Comparison of ENCODE assay signal across 7 cellular contexts in the genomic region with DNA sequence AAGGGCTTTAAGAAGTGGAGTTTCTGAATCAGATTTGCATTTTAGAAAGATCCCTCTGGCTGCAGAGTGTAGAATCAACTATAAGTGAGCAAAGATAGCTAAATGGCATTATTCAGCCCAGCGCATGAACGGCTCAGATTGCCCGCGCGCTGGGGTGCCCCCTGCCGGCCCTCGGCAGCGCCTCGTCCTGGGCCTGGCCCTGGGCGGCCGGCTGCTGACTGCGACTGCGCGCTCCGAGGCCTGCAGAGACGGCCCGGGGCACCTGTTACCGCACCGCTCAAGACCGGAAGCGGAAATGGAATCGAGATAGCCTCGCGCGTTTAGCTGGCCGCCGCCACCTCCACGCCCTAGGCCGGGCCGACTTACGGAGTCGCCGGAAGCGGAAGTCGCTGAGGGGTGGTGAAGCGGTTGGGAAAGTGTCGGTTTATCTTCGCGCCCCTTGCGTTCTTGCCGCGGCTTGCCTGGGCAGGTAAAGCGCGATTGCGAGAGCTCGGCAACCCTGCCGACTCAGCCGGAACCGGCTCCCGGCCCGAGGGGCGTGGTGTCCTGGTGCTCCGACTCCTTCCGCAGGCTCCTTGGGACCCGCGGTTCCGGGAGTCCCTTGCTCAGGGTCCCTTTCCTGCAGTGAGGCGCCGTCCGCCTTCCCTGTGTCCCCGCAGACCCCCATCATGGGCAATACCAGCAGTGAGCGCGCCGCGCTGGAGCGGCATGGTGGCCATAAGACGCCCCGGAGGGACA. TPM values are rescaled to one million over a fixed set of nuclear protein-coding genes. Genes with fewer than 3 reads are reported as not detected.
DNase-seq lines count a peak whose midpoint lies in the region; ATAC-seq, FAIRE-seq and TF ChIP-seq lines count a peak whose summit lies in the region.

A gene with protein sequence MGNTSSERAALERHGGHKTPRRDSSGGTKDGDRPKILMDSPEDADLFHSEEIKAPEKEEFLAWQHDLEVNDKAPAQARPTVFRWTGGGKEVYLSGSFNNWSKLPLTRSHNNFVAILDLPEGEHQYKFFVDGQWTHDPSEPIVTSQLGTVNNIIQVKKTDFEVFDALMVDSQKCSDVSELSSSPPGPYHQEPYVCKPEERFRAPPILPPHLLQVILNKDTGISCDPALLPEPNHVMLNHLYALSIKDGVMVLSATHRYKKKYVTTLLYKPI (plus strand): TSS at position 557 of the 738 bp plus-strand sequence. CDS start 112 bp downstream, at position 669.

- peak within 1 kb of the TSS; percentile 89 for H3K4me2 ChIP-seq in astrocyte (ENCODE audit: low read length)

- peaks cover 33% of the 10 kb centered on the region for H3K36me3 Mint-ChIP-seq in T-helper 2 cell treated with Interferon-gamma antibody and Interleukin-4, amounts not matched to agents 5 μg/mL and 100 μg/mL, for 36 hours (ENCODE audit: low read depth)
- no peaks in the 10 kb centered on the region for H3K36me3 Mint-ChIP-seq in astrocyte (ENCODE audit: low read depth, unreplicated experiment)

- H3K27ac Mint-ChIP-seq in T-helper 2 cell treated with Interferon-gamma antibody and Interleukin-4, amounts not matched to agents 5 μg/mL and 100 μg/mL, for 36 hours = peak within 1 kb of the TSS; percentile 89
- H3K27ac Mint-ChIP-seq in astrocyte (ENCODE audit: unreplicated experiment) = peak within 1 kb of the TSS; percentile 89

- peaks cover 9% of the 10 kb centered on the region for H3K36me3 ChIP-seq in astrocyte (ENCODE audit: insufficient read depth, low read length)

- TF ChIP-seq POLR2A in GM18505 (IDR thresholded peaks at IDR 0.05; ENCODE audit: borderline replicate concordance, extremely low read depth, insufficient read depth, insufficient read length) = peak; percentile 83

- H3K9ac ChIP-seq in astrocyte (ENCODE audit: low read length) = peak within 1 kb of the TSS; percentile 95

- peaks cover 4% of the 10 kb centered on the region for H4K20me1 ChIP-seq in astrocyte (ENCODE audit: insufficient read depth, low read length)

- H3K27me3 ChIP-seq in astrocyte (ENCODE audit: insufficient read depth, low read length) = no peaks in the 10 kb centered on the region

- peak within 1 kb of the TSS; percentile 97 for H2AFZ ChIP-seq in astrocyte (ENCODE audit: low read depth, low read length)

- peak; percentile 97 for DNase-seq in NCI-H1930 (lab: John Stamatoyannopoulos, UW)
- peak; percentile 98 for DNase-seq in T-helper 2 cell treated with Interferon-gamma antibody and Interleukin-4, amounts not matched to agents 5 μg/mL and 100 μg/mL, for 36 hours (ENCODE audit: low spot score)
- peak; percentile 93 for DNase-seq in astrocyte (ENCODE audit: low read depth)
- DNase-seq in hepatic stellate cell (ENCODE audit: low spot score) = peak; percentile 98
- peak; percentile 92 for DNase-seq in renal cortical epithelial cell (ENCODE audit: low read depth)

- peaks cover 30% of the 10 kb centered on the region for H3K79me2 ChIP-seq in astrocyte (ENCODE audit: insufficient read depth, low read length)

- H3K4me1 ChIP-seq in astrocyte (ENCODE audit: insufficient read depth, low read length) = peaks cover 5% of the 10 kb centered on the region

- no peak for FAIRE-seq in astrocyte (lab: Jason Lieb, UNC)

- H3K4me3 Mint-ChIP-seq in T-helper 2 cell treated with Interferon-gamma antibody and Interleukin-4, amounts not matched to agents 5 μg/mL and 100 μg/mL, for 36 hours = peak within 1 kb of the TSS; percentile 93
- peak within 1 kb of the TSS; percentile 97 for H3K4me3 Mint-ChIP-seq in astrocyte (ENCODE audit: unreplicated experiment)

- H3K27me3 Mint-ChIP-seq in T-helper 2 cell treated with Interferon-gamma antibody and Interleukin-4, amounts not matched to agents 5 μg/mL and 100 μg/mL, for 36 hours (ENCODE audit: low read depth) = no peaks in the 10 kb centered on the region
- H3K27me3 Mint-ChIP-seq in astrocyte (ENCODE audit: low read depth, unreplicated experiment) = no peaks in the 10 kb centered on the region

- peak within 1 kb of the TSS; percentile 95 for H3K4me3 ChIP-seq in astrocyte (ENCODE audit: insufficient read depth, low read depth, low read length)

- TF ChIP-seq CTCF in astrocyte (IDR thresholded peaks at IDR 0.05; ENCODE audit: insufficient read depth, low read depth, low read length) = peak; percentile 80

- H3K4me1 Mint-ChIP-seq in T-helper 2 cell treated with Interferon-gamma antibody and Interleukin-4, amounts not matched to agents 5 μg/mL and 100 μg/mL, for 36 hours (ENCODE audit: low read depth) = peaks cover 40% of the 10 kb centered on the region
- peaks cover 5% of the 10 kb centered on the region for H3K4me1 Mint-ChIP-seq in astrocyte (ENCODE audit: low read depth, unreplicated experiment)

- no peaks in the 10 kb centered on the region for H3K9me3 Mint-ChIP-seq in T-helper 2 cell treated with Interferon-gamma antibody and Interleukin-4, amounts not matched to agents 5 μg/mL and 100 μg/mL, for 36 hours
- no peaks in the 10 kb centered on the region for H3K9me3 Mint-ChIP-seq in astrocyte (ENCODE audit: unreplicated experiment)

- ATAC-seq in GM18505 (IDR thresholded peaks at IDR 0.05; ENCODE audit: unreplicated experiment) (peak; percentile 93), HG02973 (IDR thresholded peaks at IDR 0.05; ENCODE audit: unreplicated experiment) (peak; percentile 94)

- no peaks in the 10 kb centered on the region for H3K9me3 ChIP-seq in astrocyte (ENCODE audit: insufficient read depth, low read depth, low read length)

- peak within 1 kb of the TSS; percentile 76 for H3K27ac ChIP-seq in astrocyte (ENCODE audit: low read depth, low read length)

RNA-seq across cellular contexts. Expression of the gene that starts here (rescaled TPM):
- total RNA-seq in astrocyte = 22.3 and 22.7 TPM in 2 replicates
- 21.9 and 52.6 TPM in 2 replicates for total RNA-seq in renal cortical epithelial cell

Comparison
In these comparisons a context has a peak if more than half of its experiments do, and no peak if none do; other contexts are left out.
1. Peak in every context shown above with its lines: DNase-seq, ATAC-seq, H3K4me3 ChIP-seq and H3K27ac ChIP-seq.